9 cellular contexts compared by ENCODE assay signal in genomic region chrX:106898462-106898861, GRCh38. TPM values are rescaled to one million over a fixed set of nuclear protein-coding genes. Genes with fewer than 3 reads are reported as not detected.
DNase-seq lines count a peak whose midpoint lies in the region; ATAC-seq and TF ChIP-seq lines count a peak whose summit lies in the region.
"Had no signal": no experiment of that assay in that cellular context is flagged by ENCODE, and none has a peak within 500 bp of the region (broad histone marks: within the 10 kb centered on the region; RNA-seq: fewer than 3 reads in every experiment).

No MANE protein-coding gene starts in this region.

- 4% methylated on average over 1 of the region's 1 CpG for WGBS in liver

- in situ Hi-C loops in astrocyte of the cerebellum (cut with HindIII; ENCODE audit: low sequenced_read_pairs): no loop called here

- no peaks in the 10 kb centered on the region for H3K27me3 Mint-ChIP-seq in activated T-helper 1 cell treated with anti-CD3 and anti-CD28 coated beads, Interleukin-12 subunit alpha, Interleukin-12 subunit beta, Interleukin-2, Interleukin-4 antibody, amounts not matched to agents 30 ng/mL and 10 ng/mL and 1 ng/mL, durations not matched to agents 14 hours and 24 hours and 36 hours (ENCODE audit: insufficient read depth)

- H3K27ac Mint-ChIP-seq in activated T-helper 1 cell treated with anti-CD3 and anti-CD28 coated beads, Interleukin-12 subunit alpha, Interleukin-12 subunit beta, Interleukin-2, Interleukin-4 antibody, amounts not matched to agents 30 ng/mL and 10 ng/mL and 1 ng/mL, durations not matched to agents 14 hours and 24 hours and 36 hours: no peak overlapping the region
- H3K27ac Mint-ChIP-seq: IgD-negative memory B cell had no signal

- peaks cover 0 to 3% (median 0%) of the 10 kb centered on the region in 4 donors for H3K27me3 ChIP-seq in liver (ENCODE audit: control insufficient read depth in 4 of 4, insufficient read depth in 4 of 4, low read length in 3 of 4)

- H3K4me3 Mint-ChIP-seq in activated T-helper 1 cell treated with anti-CD3 and anti-CD28 coated beads, Interleukin-12 subunit alpha, Interleukin-12 subunit beta, Interleukin-2, Interleukin-4 antibody, amounts not matched to agents 30 ng/mL and 10 ng/mL and 1 ng/mL, durations not matched to agents 14 hours and 24 hours and 36 hours: no peak overlapping the region
- H3K4me3 Mint-ChIP-seq: IgD-negative memory B cell had no signal

- peaks cover 0 to 39% (median 29%) of the 10 kb centered on the region in 4 donors for H3K4me1 ChIP-seq in liver (ENCODE audit: control insufficient read depth in 4 of 4, insufficient read depth in 4 of 4, low read length in 3 of 4)

- peak overlapping the region in 1 of 2 donors; percentile 95 for H3K27ac ChIP-seq in liver (ENCODE audit: low read depth in 1 of 2, low read length in 2 of 2)

- H3K4me3 ChIP-seq in AG09309 (ENCODE audit: control insufficient read depth, low read depth, low read length) (no peak overlapping the region), astrocyte of the cerebellum (ENCODE audit: low read depth, low read length) (no peak overlapping the region), liver (ENCODE audit: low read depth in 1 of 3, low read length in 3 of 3) (no peak overlapping the region)

- peak; percentile 29 for TF ChIP-seq CTCF in AG09309 (IDR thresholded peaks at IDR 0.05; ENCODE audit: control insufficient read depth, insufficient read depth, low read depth, low read length, missing control alignments)
- peak; percentile 37 for TF ChIP-seq CTCF in GM10266 (IDR thresholded peaks at IDR 0.05; ENCODE audit: control insufficient read depth, insufficient read depth, low read depth, missing control alignments)
- TF ChIP-seq CTCF in astrocyte of the cerebellum (IDR thresholded peaks at IDR 0.05; ENCODE audit: low read depth, low read length, missing control alignments): peak; percentile 29
- peak; percentile 41 for TF ChIP-seq CTCF in liver (IDR thresholded peaks at IDR 0.05; ENCODE audit: low read depth, low read length, missing input control)

- no peaks in the 10 kb centered on the region for H3K36me3 Mint-ChIP-seq in activated T-helper 1 cell treated with anti-CD3 and anti-CD28 coated beads, Interleukin-12 subunit alpha, Interleukin-12 subunit beta, Interleukin-2, Interleukin-4 antibody, amounts not matched to agents 30 ng/mL and 10 ng/mL and 1 ng/mL, durations not matched to agents 14 hours and 24 hours and 36 hours (ENCODE audit: low read depth)
- H3K36me3 Mint-ChIP-seq: IgD-negative memory B cell had no signal

- no peaks in the 10 kb centered on the region for H3K4me1 Mint-ChIP-seq in activated T-helper 1 cell treated with anti-CD3 and anti-CD28 coated beads, Interleukin-12 subunit alpha, Interleukin-12 subunit beta, Interleukin-2, Interleukin-4 antibody, amounts not matched to agents 30 ng/mL and 10 ng/mL and 1 ng/mL, durations not matched to agents 14 hours and 24 hours and 36 hours (ENCODE audit: low read depth)
- H3K4me1 Mint-ChIP-seq: IgD-negative memory B cell had no signal

- intact Hi-C loops in activated T-helper 1 cell treated with anti-CD3 and anti-CD28 coated beads, Interleukin-12 subunit alpha, Interleukin-12 subunit beta, Interleukin-2, Interleukin-4 antibody, amounts not matched to agents 30 ng/mL and 10 ng/mL and 1 ng/mL, durations not matched to agents 14 hours and 24 hours and 36 hours (cut with micrococcal nuclease): loop anchor here (1.0 kb wide), 2 partner anchors 55 to 996 kb away; no protein-coding TSS in a partner anchor

- ATAC-seq in HG02623 (IDR thresholded peaks at IDR 0.05; ENCODE audit: unreplicated experiment): peak; percentile 71

- no peak for DNase-seq in AG09309 (ENCODE audit: low read depth)
- peak; percentile 20 for DNase-seq in GM10266 (ENCODE audit: extremely low spot score)
- DNase-seq in NCI-H1694 treated with DMSO at 0.1 percent for 48 hours (lab: John Stamatoyannopoulos, UW): peak; percentile 40
- DNase-seq in astrocyte of the cerebellum (ENCODE audit: low read depth): peak; percentile 24
- no peak for DNase-seq in activated T-helper 1 cell treated with anti-CD3 and anti-CD28 coated beads, Interleukin-12 subunit alpha, Interleukin-12 subunit beta, Interleukin-2, Interleukin-4 antibody, amounts not matched to agents 30 ng/mL and 10 ng/mL and 1 ng/mL, durations not matched to agents 14 hours and 24 hours and 36 hours (ENCODE audit: low spot score)
- DNase-seq in T1000 (lab: John Stamatoyannopoulos, UW): no peak

- peak; percentile 79 to 88 for TF ChIP-seq RAD21 in liver (IDR thresholded peaks at IDR 0.05)

- H3K9me3 Mint-ChIP-seq in activated T-helper 1 cell treated with anti-CD3 and anti-CD28 coated beads, Interleukin-12 subunit alpha, Interleukin-12 subunit beta, Interleukin-2, Interleukin-4 antibody, amounts not matched to agents 30 ng/mL and 10 ng/mL and 1 ng/mL, durations not matched to agents 14 hours and 24 hours and 36 hours: no peaks in the 10 kb centered on the region
- H3K9me3 Mint-ChIP-seq: IgD-negative memory B cell had no signal

- no peaks in the 10 kb centered on the region for H3K9me3 ChIP-seq in liver (ENCODE audit: control insufficient read depth in 4 of 4, low read length in 3 of 4)

- H3K36me3 ChIP-seq in liver (ENCODE audit: control insufficient read depth in 4 of 4, insufficient read depth in 3 of 4, low read depth in 1 of 4, low read length in 3 of 4): no peaks in the 10 kb centered on the region

- H3K9ac ChIP-seq in liver (ENCODE audit: low read depth in 1 of 2, low read length in 2 of 2): no peak overlapping the region

TF ChIP-seq in liver, 16 proteins besides CTCF, POLR2A, EP300 and RAD21 (continues in another document):
- peak; percentile 74 for TF ChIP-seq NR2F2 (IDR thresholded peaks at IDR 0.05)
- TF ChIP-seq GABPA (IDR thresholded peaks at IDR 0.05 in 1 of 2, conservative IDR thresholded peaks at IDR 0.05 in 1 of 2): no peak
- TF ChIP-seq, protein P1, sequence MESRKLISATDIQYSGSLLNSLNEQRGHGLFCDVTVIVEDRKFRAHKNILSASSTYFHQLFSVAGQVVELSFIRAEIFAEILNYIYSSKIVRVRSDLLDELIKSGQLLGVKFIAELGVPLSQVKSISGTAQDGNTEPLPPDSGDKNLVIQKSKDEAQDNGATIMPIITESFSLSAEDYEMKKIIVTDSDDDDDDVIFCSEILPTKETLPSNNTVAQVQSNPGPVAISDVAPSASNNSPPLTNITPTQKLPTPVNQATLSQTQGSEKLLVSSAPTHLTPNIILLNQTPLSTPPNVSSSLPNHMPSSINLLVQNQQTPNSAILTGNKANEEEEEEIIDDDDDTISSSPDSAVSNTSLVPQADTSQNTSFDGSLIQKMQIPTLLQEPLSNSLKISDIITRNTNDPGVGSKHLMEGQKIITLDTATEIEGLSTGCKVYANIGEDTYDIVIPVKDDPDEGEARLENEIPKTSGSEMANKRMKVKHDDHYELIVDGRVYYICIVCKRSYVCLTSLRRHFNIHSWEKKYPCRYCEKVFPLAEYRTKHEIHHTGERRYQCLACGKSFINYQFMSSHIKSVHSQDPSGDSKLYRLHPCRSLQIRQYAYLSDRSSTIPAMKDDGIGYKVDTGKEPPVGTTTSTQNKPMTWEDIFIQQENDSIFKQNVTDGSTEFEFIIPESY (IDR thresholded peaks at IDR 0.05): no peak
- peak; percentile 58 for TF ChIP-seq SP1 (IDR thresholded peaks at IDR 0.05)
- peak; percentile 60 to 74 for TF ChIP-seq RXRA (IDR thresholded peaks at IDR 0.05)
- TF ChIP-seq FOXA1 (IDR thresholded peaks at IDR 0.05): no peak
- no peak for TF ChIP-seq EGR1 (IDR thresholded peaks at IDR 0.05; ENCODE audit: low read depth in 2 of 2)
- TF ChIP-seq TAF1 (conservative IDR thresholded peaks at IDR 0.05): no peak
- no peak for TF ChIP-seq ATF3 (IDR thresholded peaks at IDR 0.05)
- peak; percentile 35 for TF ChIP-seq MAX (IDR thresholded peaks at IDR 0.05)
- TF ChIP-seq REST (IDR thresholded peaks at IDR 0.05): no peak

RNA-seq across cellular contexts. Expression of gene RIPPLY1, which starts 4.7 kb away (rescaled TPM):
- total RNA-seq in liver: 1 to 10 TPM in 1 of 2 donors, not detected in 1; 1.2 TPM
- polyA plus RNA-seq in liver: 1 to 10 TPM; 3.0 TPM
- total RNA-seq in activated T-helper 1 cell treated with anti-CD3 and anti-CD28 coated beads, Interleukin-12 subunit alpha, Interleukin-12 subunit beta, Interleukin-2, Interleukin-4 antibody, amounts not matched to agents 30 ng/mL and 10 ng/mL and 1 ng/mL, durations not matched to agents 14 hours and 24 hours and 36 hours: not detected in 2 replicates
- polyA plus RNA-seq: IgD-negative memory B cell had no signal

RNA-seq across cellular contexts. Expression of gene CLDN2, which starts 21.7 kb away (rescaled TPM):
- 10 to 100 TPM in 1 of 2 donors, under 1 TPM in 1; 0.37 to 19.7 TPM for total RNA-seq in liver
- polyA plus RNA-seq in liver: 10 to 100 TPM; 21.7 to 25.5 TPM
- total RNA-seq in activated T-helper 1 cell treated with anti-CD3 and anti-CD28 coated beads, Interleukin-12 subunit alpha, Interleukin-12 subunit beta, Interleukin-2, Interleukin-4 antibody, amounts not matched to agents 30 ng/mL and 10 ng/mL and 1 ng/mL, durations not matched to agents 14 hours and 24 hours and 36 hours: not detected in 2 replicates
- polyA plus RNA-seq: IgD-negative memory B cell had no signal

Comparison
In these comparisons a context has a peak if more than half of its experiments do, and no peak if none do; other contexts are left out.
1. DNase-seq: peak in GM10266 (single experiment), NCI-H1694 treated with DMSO at 0.1 percent for 48 hours (single experiment) and astrocyte of the cerebellum (single experiment); none in AG09309 (single experiment), activated T-helper 1 cell treated with anti-CD3 and anti-CD28 coated beads, Interleukin-12 subunit alpha, Interleukin-12 subunit beta, Interleukin-2, Interleukin-4 antibody, amounts not matched to agents 30 ng/mL and 10 ng/mL and 1 ng/mL, durations not matched to agents 14 hours and 24 hours and 36 hours (single experiment) and T1000 (single experiment).
2. Peak in every context shown above with its lines, with median percentiles within 50 percentile points of each other: CTCF ChIP-seq.